In the genomic region with DNA sequence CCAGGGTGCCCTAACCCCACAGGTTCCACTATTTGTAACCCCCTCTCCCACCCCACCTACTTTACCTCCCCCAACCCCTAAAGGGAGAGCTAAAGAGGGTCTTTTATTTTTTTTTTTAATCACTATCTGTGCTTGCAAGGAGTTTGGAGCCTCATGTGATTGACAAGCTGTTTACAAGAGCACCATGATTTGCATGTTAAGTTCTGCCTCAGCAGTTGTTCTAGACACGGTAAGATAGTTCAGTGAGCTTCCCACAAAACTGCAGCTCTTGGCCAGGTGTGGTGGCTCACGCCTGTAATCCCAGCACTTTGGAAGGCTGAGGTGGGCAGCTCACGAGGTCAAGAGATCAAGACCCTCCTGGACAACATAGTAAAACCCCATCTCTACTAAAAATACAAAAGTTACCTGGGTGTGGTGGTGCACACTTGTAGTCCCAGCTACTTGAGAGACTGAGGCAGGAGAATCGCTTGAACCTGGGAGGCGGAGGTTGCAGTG, we compare ENCODE assay signal across 1 cellular context.
TF ChIP-seq lines count a peak whose summit lies in the region.

No MANE protein-coding gene starts in this region.

TF ChIP-seq in GM12878, 131 proteins besides CTCF, POLR2A, EP300 and RAD21:
- TF ChIP-seq, protein P1, sequence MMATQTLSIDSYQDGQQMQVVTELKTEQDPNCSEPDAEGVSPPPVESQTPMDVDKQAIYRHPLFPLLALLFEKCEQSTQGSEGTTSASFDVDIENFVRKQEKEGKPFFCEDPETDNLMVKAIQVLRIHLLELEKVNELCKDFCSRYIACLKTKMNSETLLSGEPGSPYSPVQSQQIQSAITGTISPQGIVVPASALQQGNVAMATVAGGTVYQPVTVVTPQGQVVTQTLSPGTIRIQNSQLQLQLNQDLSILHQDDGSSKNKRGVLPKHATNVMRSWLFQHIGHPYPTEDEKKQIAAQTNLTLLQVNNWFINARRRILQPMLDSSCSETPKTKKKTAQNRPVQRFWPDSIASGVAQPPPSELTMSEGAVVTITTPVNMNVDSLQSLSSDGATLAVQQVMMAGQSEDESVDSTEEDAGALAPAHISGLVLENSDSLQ (IDR thresholded peaks at IDR 0.05), result peak; percentile 58
- TF ChIP-seq SUPT20H (IDR thresholded peaks at IDR 0.05; ENCODE audit: borderline replicate concordance, control insufficient read depth, low read depth, low read length), result no peak
